ENCODE assay signal across 17 cellular contexts in the genomic region with DNA sequence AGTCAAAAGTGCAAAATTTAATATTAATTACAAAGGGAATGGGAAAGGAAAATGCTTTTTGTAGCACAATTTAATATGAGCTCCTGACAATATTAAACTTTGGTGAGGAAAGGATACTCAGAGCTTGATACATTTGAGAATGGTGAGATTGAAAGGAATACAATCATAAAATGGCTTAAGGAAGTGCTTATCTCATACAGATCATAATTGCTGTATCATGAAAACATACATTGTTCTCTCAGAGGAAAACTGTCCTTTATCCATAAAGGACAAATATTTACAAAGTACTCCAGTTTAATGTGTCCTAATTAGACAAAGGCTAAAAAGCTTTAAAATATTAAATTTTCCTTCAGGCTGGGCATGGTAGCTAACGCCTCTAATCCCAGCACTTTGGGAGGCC.
"Had no signal": no experiment of that assay in that cellular context is flagged by ENCODE, and none has a peak within 500 bp of the region (broad histone marks: within the 10 kb centered on the region; RNA-seq: fewer than 3 reads in every experiment).

No MANE protein-coding gene starts in this region.

- H3K36me3 Mint-ChIP-seq: mesothelial cell of epicardium had no signal

- H3K27me3 ChIP-seq: thyroid gland, uterus had no signal

- H3K27ac Mint-ChIP-seq: activated CD4-positive, alpha-beta T cell treated with anti-CD3 and anti-CD28 coated beads, Interleukin-2, amount 10 ng/mL, durations not matched to agents 7 days and 5 days; activated naive CD4-positive, alpha-beta T cell treated with anti-CD3 and anti-CD28 coated beads, Interleukin-2, amount 50 U/mL, for 72 hours; activated T-cell treated with anti-CD3 and anti-CD28 coated beads, Interleukin-2, amount 50 U/mL, for 72 hours; mesothelial cell of epicardium; stimulated activated memory B cell treated with anti-CD40 and anti-IgM and Interleukin-4, amounts not matched to agents 10 μg/mL and 1 μg/mL and 100 μg/mL, for 72 hours had no signal

- H2AFZ ChIP-seq: parathyroid adenoma had no signal

- H3K79me2 ChIP-seq: parathyroid adenoma had no signal

- H3K9me3 ChIP-seq: thyroid gland, uterus had no signal

- H3K9ac ChIP-seq: parathyroid adenoma had no signal

- H3K4me3 Mint-ChIP-seq: activated CD4-positive, alpha-beta T cell treated with anti-CD3 and anti-CD28 coated beads, Interleukin-2, amount 10 ng/mL, durations not matched to agents 7 days and 5 days; activated T-cell treated with anti-CD3 and anti-CD28 coated beads, Interleukin-2, amount 50 U/mL, for 72 hours; mesothelial cell of epicardium; stimulated activated memory B cell treated with anti-CD40 and anti-IgM and Interleukin-4, amounts not matched to agents 10 μg/mL and 1 μg/mL and 100 μg/mL, for 72 hours had no signal

- H3K27me3 Mint-ChIP-seq: activated CD4-positive, alpha-beta T cell treated with anti-CD3 and anti-CD28 coated beads, Interleukin-2, amount 10 ng/mL, durations not matched to agents 7 days and 5 days; stimulated activated memory B cell treated with anti-CD40 and anti-IgM and Interleukin-4, amounts not matched to agents 10 μg/mL and 1 μg/mL and 100 μg/mL, for 72 hours had no signal

- H3K9me3 Mint-ChIP-seq: activated CD4-positive, alpha-beta T cell treated with anti-CD3 and anti-CD28 coated beads, Interleukin-2, amount 10 ng/mL, durations not matched to agents 7 days and 5 days; activated naive CD4-positive, alpha-beta T cell treated with anti-CD3 and anti-CD28 coated beads, Interleukin-2, amount 50 U/mL, for 72 hours; mesothelial cell of epicardium; stimulated activated memory B cell treated with anti-CD40 and anti-IgM and Interleukin-4, amounts not matched to agents 10 μg/mL and 1 μg/mL and 100 μg/mL, for 72 hours had no signal

- H3K27ac ChIP-seq: parathyroid adenoma, thyroid gland, uterus had no signal

- FAIRE-seq: colon, endometrium, islet of Langerhans, TTC549 had no signal

- DNase-seq: activated CD4-positive, alpha-beta T cell treated with anti-CD3 and anti-CD28 coated beads, Interleukin-2, amount 10 ng/mL, durations not matched to agents 7 days and 5 days; activated CD8-positive, alpha-beta memory T cell treated with anti-CD3 and anti-CD28 coated beads, Interleukin-2, amount 50 U/mL, for 48 hours; activated gamma-delta T cell; activated T-cell treated with anti-CD3 and anti-CD28 coated beads, Interleukin-2, amount 50 U/mL, for 72 hours; stimulated activated CD4-positive, alpha-beta T cell treated with anti-CD3 and anti-CD28 coated beads, Interleukin-2, amount 100 ng/mL, for 48 hours; thyroid gland; uterus had no signal

- ATAC-seq: activated T-cell treated with anti-CD3 and anti-CD28 coated beads, Interleukin-2, amount 50 U/mL, for 72 hours; esophagus mucosa; stimulated activated memory B cell treated with anti-CD40 and anti-IgM and Interleukin-4, amounts not matched to agents 10 μg/mL and 1 μg/mL and 100 μg/mL, for 72 hours had no signal

- H3K36me3 ChIP-seq: thyroid gland, uterus had no signal

- H3K4me3 ChIP-seq: lung, thyroid gland, uterus had no signal

- H3K4me1 ChIP-seq: parathyroid adenoma, thyroid gland, uterus had no signal
